Comparison of ENCODE assay signal across 8 cellular contexts in the genomic region with DNA sequence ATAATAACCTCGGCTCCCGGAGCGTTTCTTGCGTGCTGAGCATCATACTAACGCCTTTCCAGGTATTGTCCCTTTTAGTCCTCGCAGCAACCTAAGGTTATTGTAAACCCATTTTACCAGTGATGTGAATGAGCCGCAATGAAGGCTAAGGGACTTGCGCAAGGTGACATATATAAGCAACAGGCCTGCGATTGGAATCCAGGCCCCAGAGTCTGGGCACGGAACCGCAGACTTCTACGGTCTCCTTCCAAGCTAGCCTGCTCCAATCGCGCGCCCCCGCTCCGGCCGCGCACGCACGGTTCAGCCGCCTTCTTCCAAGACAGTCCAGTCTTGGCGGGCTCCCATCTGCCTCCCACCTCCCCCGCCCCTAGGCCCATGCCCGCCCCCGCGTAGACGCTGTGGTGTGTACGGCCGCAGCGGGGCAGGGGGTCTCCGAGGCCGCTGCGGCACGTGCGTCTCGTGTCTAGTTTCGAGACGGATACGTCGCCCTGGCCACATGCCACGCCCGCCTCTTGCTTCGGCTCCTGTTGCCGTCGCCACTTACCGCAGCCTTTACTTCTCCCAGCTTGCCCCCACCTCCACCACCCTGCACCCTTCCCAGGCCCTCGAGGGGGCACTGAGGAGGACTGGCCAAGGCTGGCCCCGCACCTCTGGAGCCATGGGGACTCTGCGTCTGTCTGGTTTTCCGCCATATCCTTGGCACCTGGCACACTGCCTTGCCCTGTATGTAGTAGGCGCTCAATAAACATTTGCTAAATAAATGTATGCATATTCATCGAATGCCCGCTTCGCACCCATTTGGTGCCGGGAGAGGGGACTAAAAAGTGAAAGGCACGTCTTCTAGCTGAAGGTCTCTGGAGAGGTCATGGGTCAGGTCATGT. TPM values are rescaled to one million over a fixed set of nuclear protein-coding genes. Genes with fewer than 3 reads are reported as not detected.
DNase-seq lines count a peak whose midpoint lies in the region; ATAC-seq and TF ChIP-seq lines count a peak whose summit lies in the region.

No MANE protein-coding gene starts in this region.

- TF ChIP-seq CTCF in C4-2B (conservative IDR thresholded peaks at IDR 0.05): no peak

- POLR2A ChIA-PET in HEK293T (lab: Yijun Ruan, JAX): interaction anchor here (1.5 kb wide), 1 partner anchor 9 kb away, joined by 3 read pairs; no protein-coding TSS in a partner anchor

- peaks cover 40% of the 10 kb centered on the region for H3K4me1 Mint-ChIP-seq in activated CD4-positive, alpha-beta T cell treated with anti-CD3 and anti-CD28 coated beads, Interleukin-2, amount 10 ng/mL, durations not matched to agents 24 days and 14 days
- H3K4me1 Mint-ChIP-seq in naive B cell: peaks cover 32 to 40% (median 33%) of the 10 kb centered on the region in 3 donors

- peak; percentile 7 to 22 for ATAC-seq in naive B cell (ENCODE audit: low read depth in 2 of 2)
- ATAC-seq in GM18505 (IDR thresholded peaks at IDR 0.05; ENCODE audit: unreplicated experiment): no peak
- ATAC-seq in HG02678 (IDR thresholded peaks at IDR 0.05; ENCODE audit: unreplicated experiment): no peak

- peaks cover 11% of the 10 kb centered on the region for H3K27me3 Mint-ChIP-seq in activated CD4-positive, alpha-beta T cell treated with anti-CD3 and anti-CD28 coated beads, Interleukin-2, amount 10 ng/mL, durations not matched to agents 24 days and 14 days
- H3K27me3 Mint-ChIP-seq in naive B cell: no peaks in the 10 kb centered on the region

- no peaks in the 10 kb centered on the region for H3K9me3 Mint-ChIP-seq in activated CD4-positive, alpha-beta T cell treated with anti-CD3 and anti-CD28 coated beads, Interleukin-2, amount 10 ng/mL, durations not matched to agents 24 days and 14 days
- H3K9me3 Mint-ChIP-seq in naive B cell: peaks cover 0 to 2% (median 0%) of the 10 kb centered on the region in 7 donors

- CTCF ChIA-PET in HEK293T (lab: Yijun Ruan, JAX): no interaction called here

- peak overlapping the region; percentile 96 for H3K4me3 Mint-ChIP-seq in activated CD4-positive, alpha-beta T cell treated with anti-CD3 and anti-CD28 coated beads, Interleukin-2, amount 10 ng/mL, durations not matched to agents 24 days and 14 days
- H3K4me3 Mint-ChIP-seq in naive B cell: peak overlapping the region; percentile 82 to 99 (median 90)

- H3K36me3 Mint-ChIP-seq in activated CD4-positive, alpha-beta T cell treated with anti-CD3 and anti-CD28 coated beads, Interleukin-2, amount 10 ng/mL, durations not matched to agents 24 days and 14 days (ENCODE audit: low read depth): peaks cover 2% of the 10 kb centered on the region
- H3K36me3 Mint-ChIP-seq in naive B cell: no peaks in the 10 kb centered on the region

- H3K27ac ChIP-seq in C4-2B: peak overlapping the region; percentile 89; the same call in 1 of the 2 replicates

- intact Hi-C loops in activated CD4-positive, alpha-beta T cell treated with anti-CD3 and anti-CD28 coated beads, Interleukin-2, amount 10 ng/mL, durations not matched to agents 24 days and 14 days (cut with micrococcal nuclease): no loop called here

- TF ChIP-seq POLR2A in erythroblast (IDR thresholded peaks at IDR 0.05; ENCODE audit: low read length) (no peak), GM18505 (IDR thresholded peaks at IDR 0.05; ENCODE audit: borderline replicate concordance, extremely low read depth, insufficient read depth, insufficient read length) (no peak)

- peak; percentile 39 for DNase-seq in HEK293T (ENCODE audit: extremely low spot score)
- DNase-seq in activated CD4-positive, alpha-beta T cell treated with anti-CD3 and anti-CD28 coated beads, Interleukin-2, amount 10 ng/mL, durations not matched to agents 24 days and 14 days: peak; percentile 73
- DNase-seq in erythroblast (lab: John Stamatoyannopoulos, UW): peak; percentile 66 to 72
- DNase-seq in naive B cell: peak; percentile 57
- DNase-seq in DMS114 treated with DMSO at 0.1 percent for 48 hours (lab: John Stamatoyannopoulos, UW; ENCODE audit: unreplicated experiment): no peak

- peak overlapping the region; percentile 74 for H3K27ac Mint-ChIP-seq in activated CD4-positive, alpha-beta T cell treated with anti-CD3 and anti-CD28 coated beads, Interleukin-2, amount 10 ng/mL, durations not matched to agents 24 days and 14 days
- H3K27ac Mint-ChIP-seq in naive B cell: peak overlapping the region in 5 of 6 donors; percentile 67 to 94 (median 86)

TF ChIP-seq in HEK293T, 16 proteins besides CTCF, POLR2A, EP300 and RAD21:
- TF ChIP-seq L3MBTL2 (conservative IDR thresholded peaks at IDR 0.05) (peak; percentile 86), LEF1 (IDR thresholded peaks at IDR 0.05; ENCODE audit: borderline replicate concordance) (no peak)

RNA-seq across cellular contexts. Expression of a gene that starts 0.9 kb away (rescaled TPM):
- total RNA-seq in activated CD4-positive, alpha-beta T cell treated with anti-CD3 and anti-CD28 coated beads, Interleukin-2, amount 10 ng/mL, durations not matched to agents 24 days and 14 days: 9.8 and 10.2 TPM in 2 replicates
- polyA plus RNA-seq in naive B cell (ENCODE audit: low read depth in 6 of 6): 10 to 100 TPM in 1 of 6 donors, 1 to 10 TPM in 5; 2.9 to 10.7 (median 5.4) TPM

Comparison
In these comparisons a context has a peak if more than half of its experiments do, and no peak if none do; other contexts are left out.
1. ATAC-seq: peak in naive B cell (2 of 2); none in GM18505 (single experiment) and HG02678 (single experiment).